In genomic region chr1:67559222-67559700, GRCh38 we compare ENCODE assay signal across 10 cellular contexts.
A peak's percentile ranks its signal among the peaks of the same experiment; 100 is the strongest.
DNase-seq lines count a peak whose midpoint lies in the region; TF ChIP-seq lines count a peak whose summit lies in the region.
"Had no signal": no experiment of that assay in that cellular context is flagged by ENCODE, and none has a peak within 500 bp of the region (broad histone marks: within the 10 kb centered on the region; RNA-seq: fewer than 3 reads in every experiment).

No MANE protein-coding gene starts in this region.

- POLR2A ChIA-PET in CD8-positive, alpha-beta memory T cell (lab: Charles Lee), result no interaction called here

- no peaks in the 10 kb centered on the region for H3K9me3 ChIP-seq in prostate gland
- H3K9me3 ChIP-seq in CD8-positive, alpha-beta memory T cell (ENCODE audit: low read length), result no peaks in the 10 kb centered on the region

- no peak overlapping the region for H3K4me3 ChIP-seq in prostate gland
- H3K4me3 ChIP-seq in CD8-positive, alpha-beta memory T cell (ENCODE audit: low read length), result no peak overlapping the region

- BruUV-seq in Calu3 (replicated peaks; lab: Mats Ljungman, UMichigan), result no TSS peak

- H3K36me3 ChIP-seq in prostate gland, result no peaks in the 10 kb centered on the region
- H3K36me3 ChIP-seq in CD8-positive, alpha-beta memory T cell (ENCODE audit: insufficient read depth, low read length), result no peaks in the 10 kb centered on the region

- no peaks in the 10 kb centered on the region for H3K4me1 ChIP-seq in prostate gland (replicated peaks)
- H3K4me1 ChIP-seq in CD8-positive, alpha-beta memory T cell (ENCODE audit: insufficient read depth, low read length), result no peaks in the 10 kb centered on the region

- DNase-seq in Calu3 (peak; percentile 34), T1000 (lab: John Stamatoyannopoulos, UW) (peak; percentile 54), glomerular visceral epithelial cell (ENCODE audit: extremely low spot score) (peak; percentile 40), prostate gland (ENCODE audit: low spot score) (no peak), DMS 273 (lab: John Stamatoyannopoulos, UW; ENCODE audit: unreplicated experiment) (no peak)
- no peak for DNase-seq in CD8-positive, alpha-beta memory T cell
- DNase-seq in activated naive CD8-positive, alpha-beta T cell treated with anti-CD3 and anti-CD28 coated beads for 36 hours, result no peak
- DNase-seq in activated CD4-positive, alpha-beta T cell treated with anti-CD3 and anti-CD28 coated beads, Interleukin-2, amount 50 U/mL, for 4 hours, result no peak
- DNase-seq: activated effector memory CD4-positive, alpha-beta T cell treated with anti-CD3 and anti-CD28 coated beads, Interleukin-2, amount 50 U/mL, for 16 hours had no signal

- WGBS in prostate gland, result 28% methylated on average over 16 of the region's 16 CpGs

- no peaks in the 10 kb centered on the region for H3K27me3 Mint-ChIP-seq in Calu3 (ENCODE audit: unreplicated experiment)
- peaks cover 6 to 38% of the 10 kb centered on the region in 2 donors for H3K27me3 Mint-ChIP-seq in CD8-positive, alpha-beta memory T cell
- peaks cover 24% of the 10 kb centered on the region for H3K27me3 Mint-ChIP-seq in activated naive CD8-positive, alpha-beta T cell treated with anti-CD3 and anti-CD28 coated beads for 36 hours

- H3K27me3 ChIP-seq in prostate gland (replicated peaks; ENCODE audit: insufficient read depth), result no peaks in the 10 kb centered on the region
- H3K27me3 ChIP-seq in CD8-positive, alpha-beta memory T cell (ENCODE audit: insufficient read depth, low read length, poor library complexity, severe bottlenecking), result peaks cover 5% of the 10 kb centered on the region

- H3K27ac ChIP-seq in prostate gland, result peak overlapping the region; percentile 28 to 56
- no peak overlapping the region for H3K27ac ChIP-seq in CD8-positive, alpha-beta memory T cell (ENCODE audit: low read depth, low read length)

- H3K9me3 Mint-ChIP-seq in Calu3 (ENCODE audit: low read depth, unreplicated experiment), result no peaks in the 10 kb centered on the region
- H3K9me3 Mint-ChIP-seq in CD8-positive, alpha-beta memory T cell, result no peaks in the 10 kb centered on the region
- no peaks in the 10 kb centered on the region for H3K9me3 Mint-ChIP-seq in activated naive CD8-positive, alpha-beta T cell treated with anti-CD3 and anti-CD28 coated beads for 36 hours

- H3K27ac Mint-ChIP-seq in Calu3 (ENCODE audit: unreplicated experiment), result no peak overlapping the region
- no peak overlapping the region for H3K27ac Mint-ChIP-seq in CD8-positive, alpha-beta memory T cell
- no peak overlapping the region for H3K27ac Mint-ChIP-seq in activated naive CD8-positive, alpha-beta T cell treated with anti-CD3 and anti-CD28 coated beads for 36 hours
- H3K27ac Mint-ChIP-seq: IgD-negative memory B cell had no signal

- peaks cover 53% of the 10 kb centered on the region for H3K4me1 Mint-ChIP-seq in Calu3 (ENCODE audit: low read depth, unreplicated experiment)
- no peaks in the 10 kb centered on the region for H3K4me1 Mint-ChIP-seq in CD8-positive, alpha-beta memory T cell
- H3K4me1 Mint-ChIP-seq in activated naive CD8-positive, alpha-beta T cell treated with anti-CD3 and anti-CD28 coated beads for 36 hours, result peaks cover 7% of the 10 kb centered on the region

- H3K36me3 Mint-ChIP-seq in Calu3 (ENCODE audit: insufficient read depth, unreplicated experiment), result no peaks in the 10 kb centered on the region
- no peaks in the 10 kb centered on the region for H3K36me3 Mint-ChIP-seq in CD8-positive, alpha-beta memory T cell
- H3K36me3 Mint-ChIP-seq in activated naive CD8-positive, alpha-beta T cell treated with anti-CD3 and anti-CD28 coated beads for 36 hours, result no peaks in the 10 kb centered on the region

- no peak for TF ChIP-seq POLR2A in prostate gland (IDR thresholded peaks at IDR 0.05)

- TF ChIP-seq CTCF in Calu3 (IDR thresholded peaks at IDR 0.05; ENCODE audit: unreplicated experiment) (no peak), prostate gland (IDR thresholded peaks at IDR 0.05) (no peak)

- CTCF ChIA-PET in Calu3 (lab: Charles Lee), result no interaction called here
- CTCF ChIA-PET in CD8-positive, alpha-beta memory T cell (lab: Charles Lee), result interaction anchor here (3.8 to 7.7 kb wide), 2 partner anchors 14 to 200 kb away, joined by 15 to 138 read pairs; no protein-coding TSS in a partner anchor

- peak overlapping the region; percentile 20 for H3K4me3 Mint-ChIP-seq in Calu3 (ENCODE audit: low read depth, unreplicated experiment)
- H3K4me3 Mint-ChIP-seq in CD8-positive, alpha-beta memory T cell, result no peak overlapping the region
- no peak overlapping the region for H3K4me3 Mint-ChIP-seq in activated naive CD8-positive, alpha-beta T cell treated with anti-CD3 and anti-CD28 coated beads for 36 hours
- H3K4me3 Mint-ChIP-seq: IgD-negative memory B cell had no signal

- intact Hi-C loops in Calu3 (cut with micrococcal nuclease; ENCODE audit: unreplicated experiment), result no loop called here
- intact Hi-C loops in prostate gland (cut with DNase I), result no loop called here

Comparison
In these comparisons a context has a peak if more than half of its experiments do, and no peak if none do; other contexts are left out.
1. DNase-seq: peak in Calu3 (single experiment), T1000 (single experiment) and glomerular visceral epithelial cell (single experiment); none in prostate gland (single experiment), CD8-positive, alpha-beta memory T cell (0 of 5), DMS 273 (single experiment), activated naive CD8-positive, alpha-beta T cell treated with anti-CD3 and anti-CD28 coated beads for 36 hours (single experiment) and activated CD4-positive, alpha-beta T cell treated with anti-CD3 and anti-CD28 coated beads, Interleukin-2, amount 50 U/mL, for 4 hours (0 of 2).